ENCODE assay signal across 15 cellular contexts in the genomic region with DNA sequence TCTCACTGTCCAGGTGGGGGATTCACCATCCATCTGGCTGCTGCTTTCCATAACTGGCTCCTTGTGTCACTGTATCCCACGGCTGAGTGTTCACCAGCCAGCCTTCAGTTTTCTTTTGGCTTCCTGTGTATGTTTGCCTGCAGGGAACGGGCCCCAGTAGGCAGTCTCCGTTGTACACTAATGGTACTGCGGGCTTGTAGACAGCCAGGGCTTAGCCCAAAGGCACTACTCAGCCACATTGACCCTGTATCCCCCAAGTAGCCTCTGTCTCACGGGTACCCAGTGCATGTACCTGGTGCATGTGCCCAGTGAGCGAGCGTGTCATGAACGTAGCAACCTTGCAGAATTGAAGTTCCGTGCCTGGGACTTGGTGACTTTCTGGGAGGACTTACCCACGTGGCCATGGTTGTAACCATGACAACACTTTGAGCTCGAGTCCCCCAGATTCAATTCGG. TPM values are rescaled to one million over a fixed set of nuclear protein-coding genes. Genes with fewer than 3 reads are reported as not detected.
DNase-seq lines count a peak whose midpoint lies in the region; ATAC-seq and TF ChIP-seq lines count a peak whose summit lies in the region.
"Had no signal": no experiment of that assay in that cellular context is flagged by ENCODE, and none has a peak within 500 bp of the region (broad histone marks: within the 10 kb centered on the region; RNA-seq: fewer than 3 reads in every experiment).

No MANE protein-coding gene starts in this region.

- H3K9me3 Mint-ChIP-seq in activated T-cell treated with anti-CD3 and anti-CD28 coated beads, Interleukin-2, amount 50 U/mL, for 24 hours: no peaks in the 10 kb centered on the region
- no peaks in the 10 kb centered on the region for H3K9me3 Mint-ChIP-seq in activated CD4-positive, alpha-beta memory T cell treated with anti-CD3 and anti-CD28 coated beads, Interleukin-2, amount 10 ng/mL, durations not matched to agents 7 days and 5 days
- H3K9me3 Mint-ChIP-seq: activated T-helper 1 cell treated with anti-CD3 and anti-CD28 coated beads, Interleukin-12 subunit alpha, Interleukin-12 subunit beta, Interleukin-2, Interleukin-4 antibody, amounts not matched to agents 30 ng/mL and 10 ng/mL and 1 ng/mL, durations not matched to agents 14 hours and 24 hours and 36 hours; T-cell had no signal

- H3K27me3 ChIP-seq in lower lobe of right lung (ENCODE audit: low read depth) (no peaks in the 10 kb centered on the region), thoracic aorta (replicated peaks; ENCODE audit: insufficient read depth) (no peaks in the 10 kb centered on the region)

- H3K4me1 Mint-ChIP-seq in activated T-cell treated with anti-CD3 and anti-CD28 coated beads, Interleukin-2, amount 50 U/mL, for 24 hours (ENCODE audit: low read depth): peaks cover 34% of the 10 kb centered on the region
- peaks cover 21% of the 10 kb centered on the region for H3K4me1 Mint-ChIP-seq in activated CD4-positive, alpha-beta memory T cell treated with anti-CD3 and anti-CD28 coated beads, Interleukin-2, amount 10 ng/mL, durations not matched to agents 7 days and 5 days

- H3K4me3 ChIP-seq in lower lobe of right lung (no peak overlapping the region), thoracic aorta (peak overlapping the region; percentile 62)
- H3K4me3 ChIP-seq: skin epidermis had no signal

- intact Hi-C loops in lower lobe of right lung (cut with DNase I): no loop called here

- CTCF ChIA-PET in activated CD4-positive, alpha-beta memory T cell treated with anti-CD3 and anti-CD28 coated beads, Interleukin-2, amount 10 ng/mL, durations not matched to agents 7 days and 5 days (lab: Charles Lee): interaction anchor here (1.8 to 2.1 kb wide), 2 partner anchors 36 to 193 kb away, joined by 8 read pairs; no protein-coding TSS in a partner anchor

- in situ Hi-C loops in SK-MEL-5 (cut with HindIII; ENCODE audit: low pct_unique_long_range_greater_than_20kb, low sequenced_read_pairs): no loop called here

- ATAC-seq in lower lobe of right lung (no peak), thoracic aorta (ENCODE audit: insufficient number of reproducible peaks, low FRiP score, low read depth) (no peak)
- ATAC-seq: PC-3 had no signal

- H3K27ac Mint-ChIP-seq in activated T-cell treated with anti-CD3 and anti-CD28 coated beads, Interleukin-2, amount 50 U/mL, for 24 hours: peak overlapping the region; percentile 40
- H3K27ac Mint-ChIP-seq in activated CD4-positive, alpha-beta memory T cell treated with anti-CD3 and anti-CD28 coated beads, Interleukin-2, amount 10 ng/mL, durations not matched to agents 7 days and 5 days: no peak overlapping the region
- H3K27ac Mint-ChIP-seq: activated T-helper 1 cell treated with anti-CD3 and anti-CD28 coated beads, Interleukin-12 subunit alpha, Interleukin-12 subunit beta, Interleukin-2, Interleukin-4 antibody, amounts not matched to agents 30 ng/mL and 10 ng/mL and 1 ng/mL, durations not matched to agents 14 hours and 24 hours and 36 hours had no signal

- no peak for DNase-seq in activated T-cell treated with anti-CD3 and anti-CD28 coated beads, Interleukin-2, amount 50 U/mL, for 24 hours
- DNase-seq in activated T-cell treated with anti-CD3 and anti-CD28 coated beads for 4 hours (no peak), SK-MEL-5 (ENCODE audit: low read depth, low spot score) (peak; percentile 3), lower lobe of right lung (no peak), thoracic aorta (ENCODE audit: low spot score) (no peak), NCI-H146 (lab: John Stamatoyannopoulos, UW) (no peak), pons (ENCODE audit: low spot score) (no peak)
- DNase-seq in activated CD4-positive, alpha-beta memory T cell treated with anti-CD3 and anti-CD28 coated beads, Interleukin-2, amount 10 ng/mL, durations not matched to agents 7 days and 5 days: no peak
- DNase-seq: activated CD4-positive, CD25-positive, alpha-beta regulatory T cell treated with anti-CD3 and anti-CD28 coated beads, Interleukin-2, amount 50 U/mL, for 72 hours; DMS79 treated with DMSO at 0.1 percent for 48 hours; NCI-H2227 treated with DMSO at 0.1 percent for 48 hours; PC-3; T-cell had no signal

- no peaks in the 10 kb centered on the region for H3K9me3 ChIP-seq in lower lobe of right lung
- no peaks in the 10 kb centered on the region for H3K9me3 ChIP-seq in thoracic aorta

- peaks cover 61% of the 10 kb centered on the region for H3K36me3 Mint-ChIP-seq in activated T-cell treated with anti-CD3 and anti-CD28 coated beads, Interleukin-2, amount 50 U/mL, for 24 hours (ENCODE audit: low read depth)
- peaks cover 21% of the 10 kb centered on the region for H3K36me3 Mint-ChIP-seq in activated CD4-positive, alpha-beta memory T cell treated with anti-CD3 and anti-CD28 coated beads, Interleukin-2, amount 10 ng/mL, durations not matched to agents 7 days and 5 days (ENCODE audit: low read depth)

- H3K4me3 Mint-ChIP-seq in activated T-cell treated with anti-CD3 and anti-CD28 coated beads, Interleukin-2, amount 50 U/mL, for 24 hours: no peak overlapping the region
- H3K4me3 Mint-ChIP-seq in activated CD4-positive, alpha-beta memory T cell treated with anti-CD3 and anti-CD28 coated beads, Interleukin-2, amount 10 ng/mL, durations not matched to agents 7 days and 5 days: no peak overlapping the region
- H3K4me3 Mint-ChIP-seq: activated T-helper 1 cell treated with anti-CD3 and anti-CD28 coated beads, Interleukin-12 subunit alpha, Interleukin-12 subunit beta, Interleukin-2, Interleukin-4 antibody, amounts not matched to agents 30 ng/mL and 10 ng/mL and 1 ng/mL, durations not matched to agents 14 hours and 24 hours and 36 hours; T-cell had no signal

- H3K4me1 ChIP-seq in lower lobe of right lung (peaks cover 29% of the 10 kb centered on the region), thoracic aorta (ENCODE audit: control insufficient read depth in 1 of 2, low read depth in 2 of 2) (peaks cover 23 to 57% of the 10 kb centered on the region in 2 donors)

- H3K36me3 ChIP-seq in lower lobe of right lung: peaks cover 19% of the 10 kb centered on the region
- peaks cover 5% of the 10 kb centered on the region for H3K36me3 ChIP-seq in thoracic aorta

- peak overlapping the region; percentile 2 for H3K27ac ChIP-seq in lower lobe of right lung
- peak overlapping the region; percentile 25 to 54 for H3K27ac ChIP-seq in thoracic aorta
- H3K27ac ChIP-seq: skin epidermis had no signal

- TF ChIP-seq CTCF in lower lobe of right lung (IDR thresholded peaks at IDR 0.05) (no peak), thoracic aorta (IDR thresholded peaks at IDR 0.05) (no peak)

- no peaks in the 10 kb centered on the region for H3K27me3 Mint-ChIP-seq in activated T-cell treated with anti-CD3 and anti-CD28 coated beads, Interleukin-2, amount 50 U/mL, for 24 hours
- H3K27me3 Mint-ChIP-seq in activated CD4-positive, alpha-beta memory T cell treated with anti-CD3 and anti-CD28 coated beads, Interleukin-2, amount 10 ng/mL, durations not matched to agents 7 days and 5 days: no peaks in the 10 kb centered on the region
- H3K27me3 Mint-ChIP-seq: T-cell had no signal

- POLR2A ChIA-PET in activated CD4-positive, alpha-beta memory T cell treated with anti-CD3 and anti-CD28 coated beads, Interleukin-2, amount 10 ng/mL, durations not matched to agents 7 days and 5 days (lab: Charles Lee): no interaction called here

RNA-seq across cellular contexts. Expression of a gene that starts 6.1 kb away (rescaled TPM):
- total RNA-seq in SK-MEL-5 (2014; rRNA removed; shearing (Covaris generic)): 17.9 and 22.8 TPM in 2 replicates
- 43.7 and 315 TPM in 2 replicates for polyA plus RNA-seq in SK-MEL-5 (2015; cell fraction: cytosol; rRNA removed)
- polyA plus RNA-seq in SK-MEL-5 (2015; cell fraction: nucleus; rRNA removed): 48.8 and 50.4 TPM in 2 replicates
- total RNA-seq in lower lobe of right lung (78.5 TPM), thoracic aorta (100 to 1,000 TPM; 151 to 311 TPM)
- total RNA-seq in activated CD4-positive, alpha-beta memory T cell treated with anti-CD3 and anti-CD28 coated beads, Interleukin-2, amount 10 ng/mL, durations not matched to agents 7 days and 5 days: 10 to 100 TPM; 66.8 to 69.4 TPM
